Comparison of ENCODE assay signal across 9 cellular contexts in genomic region chr11:614091-614582, GRCh38. TPM values are rescaled to one million over a fixed set of nuclear protein-coding genes. Genes with fewer than 3 reads are reported as not detected.
DNase-seq lines count a peak whose midpoint lies in the region; ATAC-seq, FAIRE-seq and TF ChIP-seq lines count a peak whose summit lies in the region.
"Had no signal": no experiment of that assay in that cellular context is flagged by ENCODE, and none has a peak within 500 bp of the region (broad histone marks: within the 10 kb centered on the region; RNA-seq: fewer than 3 reads in every experiment).

No MANE protein-coding gene starts in this region.

- H3K27me3 ChIP-seq in CD4-positive, alpha-beta T cell (ENCODE audit: control insufficient read depth, insufficient read depth, low read length), result no peaks in the 10 kb centered on the region
- no peaks in the 10 kb centered on the region for H3K27me3 ChIP-seq in HUES6 (ENCODE audit: control insufficient read depth, insufficient read depth, low read length)
- no peaks in the 10 kb centered on the region for H3K27me3 ChIP-seq in K562 (ENCODE audit: control insufficient read depth in 2 of 2, insufficient read depth in 2 of 2, low read length in 2 of 2)
- H3K27me3 ChIP-seq in SJCRH30, result no peaks in the 10 kb centered on the region

- H3K9ac ChIP-seq in HUES6 (ENCODE audit: low read length) (no peak overlapping the region), K562 (ENCODE audit: insufficient read depth in 1 of 2, low read depth in 2 of 2, low read length in 2 of 2) (peak overlapping the region in 1 of 2 experiments; percentile 17; a peak in 1 of 4 replicates)

- no peak overlapping the region for H3K4me2 ChIP-seq in K562 (ENCODE audit: insufficient read depth, low read length)

- no peak overlapping the region for H2AFZ ChIP-seq in K562 (ENCODE audit: low read depth, low read length)

- no peak for ATAC-seq in CD4-positive, alpha-beta T cell (ENCODE audit: poor library complexity)
- no peak for ATAC-seq in K562

- peak overlapping the region; percentile 80 for H3K27ac Mint-ChIP-seq in CD4-positive, alpha-beta T cell
- no peak overlapping the region for H3K27ac Mint-ChIP-seq in neural crest cell (ENCODE audit: unreplicated experiment)

- peaks cover 13% of the 10 kb centered on the region for H4K20me1 ChIP-seq in K562 (replicated peaks; ENCODE audit: control insufficient read depth, insufficient read depth, low read length)

- peaks cover 16% of the 10 kb centered on the region for H3K4me1 Mint-ChIP-seq in CD4-positive, alpha-beta T cell (ENCODE audit: low read depth)
- peaks cover 16% of the 10 kb centered on the region for H3K4me1 Mint-ChIP-seq in neural crest cell

- peaks cover 16% of the 10 kb centered on the region; the same call in 1 of the 2 replicates for H3K4me1 ChIP-seq in HUES6 (ENCODE audit: control insufficient read depth, insufficient read depth, low read length)
- H3K4me1 ChIP-seq in K562 (replicated peaks in 1 of 2; ENCODE audit: control insufficient read depth in 2 of 2, insufficient read depth in 2 of 2, low read length in 2 of 2), result peaks cover 8 to 82% of the 10 kb centered on the region in 2 experiments
- peaks cover 34% of the 10 kb centered on the region for H3K4me1 ChIP-seq in SJCRH30

- H3K9me1 ChIP-seq in K562 (ENCODE audit: control insufficient read depth, insufficient read depth, low read length), result peaks cover 6% of the 10 kb centered on the region

- H3K27me3 Mint-ChIP-seq in CD4-positive, alpha-beta T cell, result no peaks in the 10 kb centered on the region
- peaks cover 6% of the 10 kb centered on the region for H3K27me3 Mint-ChIP-seq in neural crest cell (ENCODE audit: low read depth)

- no peak for TF ChIP-seq EP300 in K562 (IDR thresholded peaks at IDR 0.05; ENCODE audit: low read length)

- no peak for TF ChIP-seq RAD21 in K562 (CRISPR knock-in tag; conservative IDR thresholded peaks at IDR 0.05 in 1 of 2, IDR thresholded peaks at IDR 0.05 in 1 of 2)

- H3K27ac ChIP-seq in CD4-positive, alpha-beta T cell (ENCODE audit: low read depth, low read length), result peak overlapping the region; percentile 83
- no peak overlapping the region for H3K27ac ChIP-seq in HUES6 (ENCODE audit: low read depth, low read length)
- H3K27ac ChIP-seq in K562 (ENCODE audit: extremely low read depth, low read depth, low read length), result peak overlapping the region; percentile 30; the same call in 1 of the 3 replicates
- H3K27ac ChIP-seq in SJCRH30, result no peak overlapping the region

- H3K9me3 ChIP-seq in CD4-positive, alpha-beta T cell (ENCODE audit: control insufficient read depth, low read length), result no peaks in the 10 kb centered on the region
- H3K9me3 ChIP-seq in HUES6 (ENCODE audit: control insufficient read depth, insufficient read depth, low read depth, low read length) (no peaks in the 10 kb centered on the region), K562 (replicated peaks; ENCODE audit: control insufficient read depth, insufficient read depth, low read depth, low read length) (no peaks in the 10 kb centered on the region), SJCRH30 (replicated peaks) (no peaks in the 10 kb centered on the region)

- TF ChIP-seq POLR2A in K562 (conservative IDR thresholded peaks at IDR 0.05), result no peak

- CTCF ChIA-PET in CD4-positive, alpha-beta T cell (lab: Charles Lee), result interaction anchor here (2.0 kb wide), 1 partner anchor 60 kb away, joined by 5 read pairs; no protein-coding TSS in a partner anchor
- CTCF ChIA-PET in K562 (lab: Yijun Ruan, JAX; ENCODE audit: low intra/inter-chr PET ratio), result no interaction called here

- peaks cover 9% of the 10 kb centered on the region; the same call in 1 of the 3 replicates for H3K79me2 ChIP-seq in K562 (ENCODE audit: control insufficient read depth, insufficient read depth, low read length)

- no peak for FAIRE-seq in K562 (lab: Jason Lieb, UNC)

- in situ Hi-C loops in K562 (cut with MboI), result no loop called here

- DNase-seq in CD4-positive, alpha-beta T cell, result no peak
- DNase-seq in K562 (ENCODE audit: extremely low read depth in 1 of 4, low spot score in 3 of 4) (no peak), neural crest cell (ENCODE audit: low read depth, low spot score) (no peak), SJCRH30 (no peak), hippocampal formation (lab: John Stamatoyannopoulos, UW) (no peak)
- DNase-seq in NK-92 treated with Interleukin-12 subunit alpha and Interleukin-12 subunit beta, amount 100 ng/mL, for 24 hours (lab: John Stamatoyannopoulos, UW), result no peak
- no peak for DNase-seq in stimulated activated CD4-positive, alpha-beta T cell treated with anti-CD3 and anti-CD28 coated beads, Interleukin-2, amount 100 ng/mL, for 24 hours

- no peaks in the 10 kb centered on the region for H3K9me3 Mint-ChIP-seq in CD4-positive, alpha-beta T cell
- no peaks in the 10 kb centered on the region for H3K9me3 Mint-ChIP-seq in neural crest cell

- H3K4me3 Mint-ChIP-seq in CD4-positive, alpha-beta T cell, result peak overlapping the region; percentile 80
- peak overlapping the region; percentile 71 for H3K4me3 Mint-ChIP-seq in neural crest cell

- no TSS peak for BruUV-seq in K562 (replicated peaks; lab: Mats Ljungman, UMichigan)

- H3K36me3 Mint-ChIP-seq in CD4-positive, alpha-beta T cell (ENCODE audit: low read depth), result peaks cover 30% of the 10 kb centered on the region
- peaks cover 3% of the 10 kb centered on the region for H3K36me3 Mint-ChIP-seq in neural crest cell (ENCODE audit: low read depth)

- 75% methylated on average over 9 of the region's 13 CpGs for WGBS in K562 (ENCODE audit: insufficient coverage, low coverage, missing lambda C conversion rate)

- TF ChIP-seq CTCF in CD4-positive, alpha-beta T cell (IDR thresholded peaks at IDR 0.05), result no peak
- no peak for TF ChIP-seq CTCF in K562 (IDR thresholded peaks at IDR 0.05 in 2 of 3, conservative IDR thresholded peaks at IDR 0.05 in 1 of 3; ENCODE audit: insufficient read depth in 2 of 3, low read depth in 1 of 3, low read length in 3 of 3)
- TF ChIP-seq CTCF in neural crest cell (conservative IDR thresholded peaks at IDR 0.05), result no peak

- H3K4me3 ChIP-seq in HUES6 (ENCODE audit: low read depth, low read length) (peak overlapping the region; percentile 40; the same call in 1 of the 2 replicates), K562 (no peak overlapping the region), SJCRH30 (no peak overlapping the region)

- H3K36me3 ChIP-seq in HUES6 (ENCODE audit: control insufficient read depth, insufficient read depth, low read length), result peaks cover 50% of the 10 kb centered on the region
- peaks cover 83% of the 10 kb centered on the region; the same call in 2 of the 3 replicates for H3K36me3 ChIP-seq in K562 (ENCODE audit: control insufficient read depth, insufficient read depth, low read length)
- peaks cover 29% of the 10 kb centered on the region for H3K36me3 ChIP-seq in SJCRH30

- intact Hi-C loops in CD4-positive, alpha-beta T cell (cut with DNase I, micrococcal nuclease), result loop anchor here in 1 of 2 experiments (5.0 kb wide), 1 partner anchor 78 kb away; no protein-coding TSS in a partner anchor
- intact Hi-C loops in K562 (cut with micrococcal nuclease), result loop anchor here (10.0 kb wide), 1 partner anchor 59 kb away; no protein-coding TSS in a partner anchor

- POLR2A ChIA-PET in CD4-positive, alpha-beta T cell (lab: Charles Lee), result interaction anchor here (0.6 to 1.8 kb wide), 7 partner anchors 13 to 112 kb away, joined by 3 to 8 read pairs (median 3); partner anchors contain the start of gene PHRF1
- POLR2A ChIA-PET in K562 (lab: Yijun Ruan, JAX), result interaction anchor here (0.6 to 1.6 kb wide), 4 partner anchors 9 to 135 kb away, joined by 3 to 5 read pairs (median 3); no protein-coding TSS in a partner anchor

RNA-seq across cellular contexts. Expression of gene IRF7, which starts 1.6 kb away (rescaled TPM):
- 10 to 100 TPM; 36.5 to 37.7 TPM for total RNA-seq in CD4-positive, alpha-beta T cell
- total RNA-seq in K562 (2011; cell fraction: chromatin; rRNA removed; ENCODE audit: low replicate concordance), result 3.7 and 21.2 TPM in 2 replicates
- 23.2 and 27.2 TPM in 2 replicates for total RNA-seq in K562 (2011; cell fraction: nucleolus; rRNA removed)
- total RNA-seq in K562 (2011; cell fraction: nucleoplasm; rRNA removed), result 10.0 and 11.6 TPM in 2 replicates
- total RNA-seq in K562 (2014; rRNA removed) (3.7 and 8.3 TPM in 2 replicates), K562 (2014; rRNA removed; fragmentation: Illumina TruSeq; extraction: Trizol) (0.29 TPM in 1 of 2 replicates, not detected in the other), K562 (2015; rRNA removed; fragmentation: Illumina TruSeq; extraction: Trizol) (2.0 and 2.2 TPM in 2 replicates), K562 (2021) (6.5 and 7.6 TPM in 2 replicates), neural crest cell (10.2 and 11.4 TPM in 2 replicates)
- polyA plus RNA-seq in K562 (2011; rRNA removed) (1.8 and 3.5 TPM in 2 replicates), K562 (2014; fragmentation: Illumina TruSeq; extraction: Trizol) (0.64 and 2.2 TPM in 2 replicates), K562 (2014; fragmentation: Nextera tagmentation; extraction: Ambion mirVana) (under 1 TPM; 0.27 to 0.48 TPM), K562 (2014; rRNA removed) (3.8 and 7.4 TPM in 2 replicates)
- polyA plus RNA-seq in K562 (2011; cell fraction: cytosol; rRNA removed), result 2.7 and 6.6 TPM in 2 replicates
- 21.3 and 30.3 TPM in 2 replicates for polyA plus RNA-seq in K562 (2011; cell fraction: nucleus; rRNA removed)
- 4.0 and 11.8 TPM in 2 replicates for polyA plus RNA-seq in K562 (2012)
- 0.42 and 0.49 TPM in 2 replicates for polyA minus RNA-seq in K562 (2011; rRNA and poly(A)+ RNA removed)
- polyA minus RNA-seq in K562 (2011; cell fraction: cytosol; rRNA and poly(A)+ RNA removed), result 1.3 and 5.2 TPM in 2 replicates
- 10.6 and 12.6 TPM in 2 replicates for polyA minus RNA-seq in K562 (2011; cell fraction: nucleus; rRNA and poly(A)+ RNA removed)
- total RNA-seq in SJCRH30 (2014; rRNA removed; shearing (Covaris generic)), result 3.6 and 5.8 TPM in 2 replicates

RNA-seq across cellular contexts. Expression of gene CDHR5, which starts 10.6 kb away (rescaled TPM):
- total RNA-seq in CD4-positive, alpha-beta T cell, result not detected
- total RNA-seq in K562 (2011; cell fraction: chromatin; rRNA removed; ENCODE audit: low replicate concordance), result not detected in 2 replicates
- not detected in 2 replicates for total RNA-seq in K562 (2011; cell fraction: nucleolus; rRNA removed)
- not detected in 2 replicates for total RNA-seq in K562 (2011; cell fraction: nucleoplasm; rRNA removed)
- total RNA-seq in K562 (2014; rRNA removed) (not detected in 2 replicates), K562 (2014; rRNA removed; fragmentation: Illumina TruSeq; extraction: Trizol) (not detected in 2 replicates), K562 (2015; rRNA removed; fragmentation: Illumina TruSeq; extraction: Trizol) (not detected in 2 replicates), K562 (2021) (0.16 TPM in 1 of 2 replicates, not detected in the other), neural crest cell (not detected in 2 replicates)
- polyA plus RNA-seq in K562 (2011; rRNA removed) (not detected in 2 replicates), K562 (2014; fragmentation: Illumina TruSeq; extraction: Trizol) (not detected in 2 replicates), K562 (2014; fragmentation: Nextera tagmentation; extraction: Ambion mirVana) (not detected), K562 (2014; rRNA removed) (not detected in 2 replicates)
- polyA plus RNA-seq in K562 (2011; cell fraction: cytosol; rRNA removed), result not detected in 2 replicates
- polyA plus RNA-seq in K562 (2011; cell fraction: nucleus; rRNA removed), result not detected in 2 replicates
- 0.06 and 0.14 TPM in 2 replicates for polyA plus RNA-seq in K562 (2012)
- not detected in 2 replicates for polyA minus RNA-seq in K562 (2011; rRNA and poly(A)+ RNA removed)
- polyA minus RNA-seq in K562 (2011; cell fraction: cytosol; rRNA and poly(A)+ RNA removed), result not detected in 2 replicates
- polyA minus RNA-seq in K562 (2011; cell fraction: nucleus; rRNA and poly(A)+ RNA removed), result not detected in 2 replicates
- total RNA-seq in SJCRH30 (2014; rRNA removed; shearing (Covaris generic)), result not detected in 2 replicates
- total RNA-seq: fibroblast of lung had no signal
- polyA plus RNA-seq: fibroblast of lung had no signal

RNA-seq across cellular contexts. Expression of gene SCT, which starts 12.8 kb away (rescaled TPM):
- not detected for total RNA-seq in CD4-positive, alpha-beta T cell
- not detected in 2 replicates for total RNA-seq in K562 (2011; cell fraction: chromatin; rRNA removed; ENCODE audit: low replicate concordance)
- not detected in 2 replicates for total RNA-seq in K562 (2011; cell fraction: nucleolus; rRNA removed)
- not detected in 2 replicates for total RNA-seq in K562 (2011; cell fraction: nucleoplasm; rRNA removed)
- not detected in 2 replicates for total RNA-seq in K562 (2014; rRNA removed)
- total RNA-seq in K562 (2014; rRNA removed; fragmentation: Illumina TruSeq; extraction: Trizol), result not detected in 2 replicates
- total RNA-seq in K562 (2015; rRNA removed; fragmentation: Illumina TruSeq; extraction: Trizol), result not detected in 2 replicates
- total RNA-seq in K562 (2021), result not detected in 2 replicates
- not detected in 2 replicates for polyA plus RNA-seq in K562 (2011; rRNA removed)
- not detected in 2 replicates for polyA plus RNA-seq in K562 (2011; cell fraction: cytosol; rRNA removed)
- polyA plus RNA-seq in K562 (2011; cell fraction: nucleus; rRNA removed), result not detected in 2 replicates
- not detected in 2 replicates for polyA plus RNA-seq in K562 (2012)
- polyA plus RNA-seq in K562 (2014; fragmentation: Illumina TruSeq; extraction: Trizol), result not detected in 2 replicates
- not detected for polyA plus RNA-seq in K562 (2014; fragmentation: Nextera tagmentation; extraction: Ambion mirVana)
- not detected in 2 replicates for polyA plus RNA-seq in K562 (2014; rRNA removed)
- polyA minus RNA-seq in K562 (2011; rRNA and poly(A)+ RNA removed), result not detected in 2 replicates
- not detected in 2 replicates for polyA minus RNA-seq in K562 (2011; cell fraction: cytosol; rRNA and poly(A)+ RNA removed)
- polyA minus RNA-seq in K562 (2011; cell fraction: nucleus; rRNA and poly(A)+ RNA removed), result not detected in 2 replicates
- total RNA-seq in neural crest cell, result not detected in 2 replicates
- not detected in 2 replicates for total RNA-seq in SJCRH30 (2014; rRNA removed; shearing (Covaris generic))
- total RNA-seq: fibroblast of lung had no signal
- polyA plus RNA-seq: fibroblast of lung had no signal

RNA-seq across cellular contexts. Expression of gene DRD4, which starts 22.9 kb away (rescaled TPM):
- total RNA-seq in CD4-positive, alpha-beta T cell, result under 1 TPM; 0.70 to 0.82 TPM
- total RNA-seq in K562 (2011; cell fraction: chromatin; rRNA removed; ENCODE audit: low replicate concordance), result 0.30 and 1.00 TPM in 2 replicates
- 0.67 and 0.79 TPM in 2 replicates for total RNA-seq in K562 (2011; cell fraction: nucleolus; rRNA removed)
- 0.59 and 1.1 TPM in 2 replicates for total RNA-seq in K562 (2011; cell fraction: nucleoplasm; rRNA removed)
- total RNA-seq in K562 (2014; rRNA removed) (0.24 TPM in 1 of 2 replicates, not detected in the other), K562 (2014; rRNA removed; fragmentation: Illumina TruSeq; extraction: Trizol) (not detected in 2 replicates), K562 (2015; rRNA removed; fragmentation: Illumina TruSeq; extraction: Trizol) (0.14 TPM in 1 of 2 replicates, not detected in the other), K562 (2021) (0.95 and 1.4 TPM in 2 replicates), neural crest cell (0.30 and 0.63 TPM in 2 replicates)
- polyA plus RNA-seq in K562 (2011; rRNA removed) (0.11 TPM in 1 of 2 replicates, not detected in the other), K562 (2014; fragmentation: Illumina TruSeq; extraction: Trizol) (0.11 TPM in 1 of 2 replicates, not detected in the other), K562 (2014; fragmentation: Nextera tagmentation; extraction: Ambion mirVana) (under 1 TPM in 1 of 2 experiments, not detected in 1; 0.04 TPM), K562 (2014; rRNA removed) (0.27 and 0.49 TPM in 2 replicates)
- polyA plus RNA-seq in K562 (2011; cell fraction: cytosol; rRNA removed), result 0.04 and 0.06 TPM in 2 replicates
- polyA plus RNA-seq in K562 (2011; cell fraction: nucleus; rRNA removed), result 0.60 and 0.70 TPM in 2 replicates
- 0.36 and 0.51 TPM in 2 replicates for polyA plus RNA-seq in K562 (2012)
- polyA minus RNA-seq in K562 (2011; rRNA and poly(A)+ RNA removed), result not detected in 2 replicates
- not detected in 2 replicates for polyA minus RNA-seq in K562 (2011; cell fraction: cytosol; rRNA and poly(A)+ RNA removed)
- polyA minus RNA-seq in K562 (2011; cell fraction: nucleus; rRNA and poly(A)+ RNA removed), result 0.13 and 0.22 TPM in 2 replicates
- not detected in 2 replicates for total RNA-seq in SJCRH30 (2014; rRNA removed; shearing (Covaris generic))
- polyA plus RNA-seq: fibroblast of lung had no signal

RNA-seq across cellular contexts. Expression of gene PHRF1, which starts 37.9 kb away (rescaled TPM):
- 10 to 100 TPM; 37.1 to 37.6 TPM for total RNA-seq in CD4-positive, alpha-beta T cell
- total RNA-seq in K562 (2011; cell fraction: chromatin; rRNA removed; ENCODE audit: low replicate concordance), result 57.3 and 135 TPM in 2 replicates
- 56.1 and 60.9 TPM in 2 replicates for total RNA-seq in K562 (2011; cell fraction: nucleolus; rRNA removed)
- total RNA-seq in K562 (2011; cell fraction: nucleoplasm; rRNA removed), result 48.9 and 51.5 TPM in 2 replicates
- total RNA-seq in K562 (2014; rRNA removed) (20.4 and 28.6 TPM in 2 replicates), K562 (2014; rRNA removed; fragmentation: Illumina TruSeq; extraction: Trizol) (4.2 and 4.9 TPM in 2 replicates), K562 (2015; rRNA removed; fragmentation: Illumina TruSeq; extraction: Trizol) (17.4 and 19.1 TPM in 2 replicates), K562 (2021) (34.5 and 37.2 TPM in 2 replicates), neural crest cell (52.3 TPM in 2 replicates)
- polyA plus RNA-seq in K562 (2011; rRNA removed) (7.5 and 10.5 TPM in 2 replicates), K562 (2014; fragmentation: Illumina TruSeq; extraction: Trizol) (7.7 and 14.5 TPM in 2 replicates), K562 (2014; fragmentation: Nextera tagmentation; extraction: Ambion mirVana) (under 1 TPM; 0.07 to 0.18 TPM), K562 (2014; rRNA removed) (16.9 and 19.9 TPM in 2 replicates)
- polyA plus RNA-seq in K562 (2011; cell fraction: cytosol; rRNA removed), result 7.2 and 14.5 TPM in 2 replicates
- 27.6 and 43.0 TPM in 2 replicates for polyA plus RNA-seq in K562 (2011; cell fraction: nucleus; rRNA removed)
- 12.2 and 16.7 TPM in 2 replicates for polyA plus RNA-seq in K562 (2012)
- polyA minus RNA-seq in K562 (2011; rRNA and poly(A)+ RNA removed), result 6.1 and 8.0 TPM in 2 replicates
- 13.6 and 23.3 TPM in 2 replicates for polyA minus RNA-seq in K562 (2011; cell fraction: cytosol; rRNA and poly(A)+ RNA removed)
- 15.5 and 20.1 TPM in 2 replicates for polyA minus RNA-seq in K562 (2011; cell fraction: nucleus; rRNA and poly(A)+ RNA removed)
- total RNA-seq in SJCRH30 (2014; rRNA removed; shearing (Covaris generic)), result 30.8 and 34.3 TPM in 2 replicates

Comparison
In these comparisons a context has a peak if more than half of its experiments do, and no peak if none do; other contexts are left out.
1. H3K27ac ChIP-seq: peak in CD4-positive, alpha-beta T cell (single experiment) and K562 (single experiment); none in HUES6 (single experiment) and SJCRH30 (single experiment).